ENCODE assay signal across 6 cellular contexts in genomic region chr9:41016699-41017098, GRCh38.
DNase-seq lines count a peak whose midpoint lies in the region; ATAC-seq and TF ChIP-seq lines count a peak whose summit lies in the region.
"Not testable (repeated sequence)": the region's sequence is repeated elsewhere in the genome, so short reads cannot be mapped to it uniquely, and the experiment has no call there.

No MANE protein-coding gene starts in this region.

- not testable (repeated sequence) for H3K36me3 ChIP-seq in right lobe of liver
- peaks cover 14% of the 10 kb centered on the region for H3K36me3 ChIP-seq in upper lobe of right lung

- not testable (repeated sequence) for DNase-seq in left lobe of liver (ENCODE audit: low spot score); right lobe of liver; sciatic nerve (ENCODE audit: low spot score); upper lobe of right lung

- not testable (repeated sequence) for H3K27me3 Mint-ChIP-seq in stimulated activated memory B cell treated with anti-CD40 and anti-IgM and Interleukin-4, amounts not matched to agents 10 μg/mL and 1 μg/mL and 100 μg/mL, for 72 hours

- not testable (repeated sequence) for TF ChIP-seq POLR2A in right lobe of liver (IDR thresholded peaks at IDR 0.05)

- not testable (repeated sequence) for TF ChIP-seq CTCF in right lobe of liver (IDR thresholded peaks at IDR 0.05); upper lobe of right lung (IDR thresholded peaks at IDR 0.05)

- no CpG with 5 or more reads among the region's 2 CpGs for WGBS in right lobe of liver (ENCODE audit: insufficient coverage, low coverage, low lambda C conversion rate, missing lambda C conversion rate)

- not testable (repeated sequence) for H3K9me3 Mint-ChIP-seq in stimulated activated memory B cell treated with anti-CD40 and anti-IgM and Interleukin-4, amounts not matched to agents 10 μg/mL and 1 μg/mL and 100 μg/mL, for 72 hours

- ATAC-seq in esophagus mucosa (peak; percentile 27), left lobe of liver (peak; percentile 93), right lobe of liver (peak; percentile 73 to 87 (median 78)), sciatic nerve (peak; percentile 40), upper lobe of right lung (peak; percentile 48)
- ATAC-seq in stimulated activated memory B cell treated with anti-CD40 and anti-IgM and Interleukin-4, amounts not matched to agents 10 μg/mL and 1 μg/mL and 100 μg/mL, for 72 hours, result peak; percentile 26

- not testable (repeated sequence) for H3K4me1 ChIP-seq in right lobe of liver, upper lobe of right lung

- not testable (repeated sequence) for H3K27ac Mint-ChIP-seq in stimulated activated memory B cell treated with anti-CD40 and anti-IgM and Interleukin-4, amounts not matched to agents 10 μg/mL and 1 μg/mL and 100 μg/mL, for 72 hours

- H3K4me3 Mint-ChIP-seq in stimulated activated memory B cell treated with anti-CD40 and anti-IgM and Interleukin-4, amounts not matched to agents 10 μg/mL and 1 μg/mL and 100 μg/mL, for 72 hours, result not testable (repeated sequence)

- not testable (repeated sequence) for H3K4me3 ChIP-seq in right lobe of liver, upper lobe of right lung

- H3K9me3 ChIP-seq in right lobe of liver, upper lobe of right lung: not testable (repeated sequence)

- intact Hi-C loops in right lobe of liver (cut with DNase I); sciatic nerve (cut with DNase I); upper lobe of right lung (cut with DNase I): not testable (repeated sequence)

- H3K27ac ChIP-seq in right lobe of liver, upper lobe of right lung: not testable (repeated sequence)

- peaks cover 52% of the 10 kb centered on the region for H3K36me3 Mint-ChIP-seq in stimulated activated memory B cell treated with anti-CD40 and anti-IgM and Interleukin-4, amounts not matched to agents 10 μg/mL and 1 μg/mL and 100 μg/mL, for 72 hours

- not testable (repeated sequence) for H3K27me3 ChIP-seq in right lobe of liver, upper lobe of right lung

- not testable (repeated sequence) for H3K4me1 Mint-ChIP-seq in stimulated activated memory B cell treated with anti-CD40 and anti-IgM and Interleukin-4, amounts not matched to agents 10 μg/mL and 1 μg/mL and 100 μg/mL, for 72 hours

Comparison
In these comparisons a context has a peak if more than half of its experiments do, and no peak if none do; other contexts are left out.
1. ATAC-seq: peak in every context shown above with its lines; median percentile 93 in left lobe of liver; 78 in right lobe of liver; 48 in upper lobe of right lung; 40 in sciatic nerve; 27 in esophagus mucosa; 26 in stimulated activated memory B cell treated with anti-CD40 and anti-IgM and Interleukin-4, amounts not matched to agents 10 μg/mL and 1 μg/mL and 100 μg/mL, for 72 hours.